In genomic region chr1:15835741-15836510, GRCh38 we compare ENCODE assay signal across 1 cellular context.
TF ChIP-seq lines count a peak whose summit lies in the region.

No MANE protein-coding gene starts in this region.

TF ChIP-seq in GM12878, 131 proteins besides CTCF, POLR2A, EP300 and RAD21 (continued from another document):
- TF ChIP-seq SP1 (IDR thresholded peaks at IDR 0.05; ENCODE audit: low read depth, low read length) (peak; percentile 40), PKNOX1 (IDR thresholded peaks at IDR 0.05) (peak; percentile 81), CBFB (IDR thresholded peaks at IDR 0.05; ENCODE audit: low read depth) (peak; percentile 31; the same call in 1 of the 2 replicates), ZNF274 (IDR thresholded peaks at IDR 0.05; ENCODE audit: insufficient read depth, insufficient read length) (no peak), SMAD5 (IDR thresholded peaks at IDR 0.05; ENCODE audit: low read depth) (peak; percentile 75; the same call in 1 of the 2 replicates), POLR2AphosphoS5 (IDR thresholded peaks at IDR 0.05; ENCODE audit: low read length) (peak; percentile 84), YY1 (IDR thresholded peaks at IDR 0.05; ENCODE audit: low read depth, low read length) (peak; percentile 86), CHD2 (IDR thresholded peaks at IDR 0.05; ENCODE audit: borderline replicate concordance, low read depth, low read length) (peak; percentile 77), IKZF1 (conservative IDR thresholded peaks at IDR 0.05) (peak; percentile 98), SPI1 (IDR thresholded peaks at IDR 0.05; ENCODE audit: borderline replicate concordance, insufficient read depth, low read depth, low read length) (peak; percentile 43; the same call in 1 of the 2 replicates), MXI1 (IDR thresholded peaks at IDR 0.05; ENCODE audit: low read depth, low read length) (no peak), RELA (IDR thresholded peaks at IDR 0.05; ENCODE audit: borderline replicate concordance, partially characterized antibody) (peak; percentile 46), BMI1 (IDR thresholded peaks at IDR 0.05; ENCODE audit: borderline replicate concordance) (no peak), TCF12 (IDR thresholded peaks at IDR 0.05; ENCODE audit: low read depth, low read length) (0 out of 2 replicates have a peak, but pooled peaks have one; percentile 10), MTA2 (IDR thresholded peaks at IDR 0.05; ENCODE audit: low read depth) (peak; percentile 14; the same call in 1 of the 2 replicates), RBBP5 (conservative IDR thresholded peaks at IDR 0.05) (no peak), JUND (IDR thresholded peaks at IDR 0.05; ENCODE audit: low read depth, low read length) (no peak), ATF3 (IDR thresholded peaks at IDR 0.05; ENCODE audit: borderline replicate concordance, extremely low read depth, low read depth, low read length) (peak; percentile 54; the same call in 1 of the 2 replicates), CREM (IDR thresholded peaks at IDR 0.05; ENCODE audit: low read depth) (0 out of 2 replicates have a peak, but pooled peaks have one; percentile 10), HSF1 (IDR thresholded peaks at IDR 0.05; ENCODE audit: low read depth, low read length) (peak; percentile 97), EED (IDR thresholded peaks at IDR 0.05; ENCODE audit: low read depth) (peak; percentile 54), ZNF687 (IDR thresholded peaks at IDR 0.05) (peak; percentile 93), SIN3A (IDR thresholded peaks at IDR 0.05; ENCODE audit: low read depth, low read length) (0 out of 2 replicates have a peak, but pooled peaks have one; percentile 12), BACH1 (IDR thresholded peaks at IDR 0.05; ENCODE audit: borderline replicate concordance) (peak; percentile 38; the same call in 1 of the 2 replicates), ZBTB40 (IDR thresholded peaks at IDR 0.05; ENCODE audit: borderline replicate concordance) (peak; percentile 59; the same call in 1 of the 2 replicates), CHD4 (IDR thresholded peaks at IDR 0.05) (no peak), SUPT20H (IDR thresholded peaks at IDR 0.05; ENCODE audit: borderline replicate concordance, control insufficient read depth, low read depth, low read length) (no peak), KLF5 (IDR thresholded peaks at IDR 0.05; ENCODE audit: partially characterized antibody) (peak; percentile 37), SKIL (IDR thresholded peaks at IDR 0.05; ENCODE audit: low read depth, poor library complexity, severe bottlenecking) (peak; percentile 46), HDGF (IDR thresholded peaks at IDR 0.05) (no peak), POU2F2 (IDR thresholded peaks at IDR 0.05; ENCODE audit: borderline replicate concordance, low read depth, low read length) (peak; percentile 35; the same call in 2 of the 3 replicates), BHLHE40 (IDR thresholded peaks at IDR 0.05; ENCODE audit: borderline replicate concordance in 1 of 2, low read depth in 2 of 2, low read length in 1 of 2) (peak in 1 of 2 experiments; percentile 47; a peak in 2 of 4 replicates), SMAD1 (IDR thresholded peaks at IDR 0.05; ENCODE audit: low read depth, partially characterized antibody) (peak; percentile 69), NRF1 (conservative IDR thresholded peaks at IDR 0.05; ENCODE audit: low read depth, low read length) (peak; percentile 97), POLR2AphosphoS2 (IDR thresholded peaks at IDR 0.05; ENCODE audit: low read depth, low read length) (no peak), PML (IDR thresholded peaks at IDR 0.05; ENCODE audit: low read length) (peak; percentile 72; the same call in 1 of the 2 replicates), ZSCAN29 (IDR thresholded peaks at IDR 0.05) (no peak), IKZF2 (IDR thresholded peaks at IDR 0.05) (peak; percentile 62 to 74)
- TF ChIP-seq, protein P1, sequence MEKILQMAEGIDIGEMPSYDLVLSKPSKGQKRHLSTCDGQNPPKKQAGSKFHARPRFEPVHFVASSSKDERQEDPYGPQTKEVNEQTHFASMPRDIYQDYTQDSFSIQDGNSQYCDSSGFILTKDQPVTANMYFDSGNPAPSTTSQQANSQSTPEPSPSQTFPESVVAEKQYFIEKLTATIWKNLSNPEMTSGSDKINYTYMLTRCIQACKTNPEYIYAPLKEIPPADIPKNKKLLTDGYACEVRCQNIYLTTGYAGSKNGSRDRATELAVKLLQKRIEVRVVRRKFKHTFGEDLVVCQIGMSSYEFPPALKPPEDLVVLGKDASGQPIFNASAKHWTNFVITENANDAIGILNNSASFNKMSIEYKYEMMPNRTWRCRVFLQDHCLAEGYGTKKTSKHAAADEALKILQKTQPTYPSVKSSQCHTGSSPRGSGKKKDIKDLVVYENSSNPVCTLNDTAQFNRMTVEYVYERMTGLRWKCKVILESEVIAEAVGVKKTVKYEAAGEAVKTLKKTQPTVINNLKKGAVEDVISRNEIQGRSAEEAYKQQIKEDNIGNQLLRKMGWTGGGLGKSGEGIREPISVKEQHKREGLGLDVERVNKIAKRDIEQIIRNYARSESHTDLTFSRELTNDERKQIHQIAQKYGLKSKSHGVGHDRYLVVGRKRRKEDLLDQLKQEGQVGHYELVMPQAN (conservative IDR thresholded peaks at IDR 0.05) = peak; percentile 47; the same call in 1 of the 2 replicates
- TF ChIP-seq, protein P2, sequence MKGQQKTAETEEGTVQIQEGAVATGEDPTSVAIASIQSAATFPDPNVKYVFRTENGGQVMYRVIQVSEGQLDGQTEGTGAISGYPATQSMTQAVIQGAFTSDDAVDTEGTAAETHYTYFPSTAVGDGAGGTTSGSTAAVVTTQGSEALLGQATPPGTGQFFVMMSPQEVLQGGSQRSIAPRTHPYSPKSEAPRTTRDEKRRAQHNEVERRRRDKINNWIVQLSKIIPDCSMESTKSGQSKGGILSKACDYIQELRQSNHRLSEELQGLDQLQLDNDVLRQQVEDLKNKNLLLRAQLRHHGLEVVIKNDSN (IDR thresholded peaks at IDR 0.05; ENCODE audit: borderline replicate concordance, extremely low read length, insufficient read depth, low read depth, low read length) = no peak
